8 cellular contexts compared by ENCODE assay signal in genomic region chr17:32875904-32876413, GRCh38. TPM values are rescaled to one million over a fixed set of nuclear protein-coding genes. Genes with fewer than 3 reads are reported as not detected.
DNase-seq lines count a peak whose midpoint lies in the region; ATAC-seq and TF ChIP-seq lines count a peak whose summit lies in the region.

No MANE protein-coding gene starts in this region.

- H4K20me1 ChIP-seq in osteoblast (ENCODE audit: insufficient read depth, low read length) = peaks cover 4% of the 10 kb centered on the region

- peak overlapping the region; percentile 78 for H3K4me2 ChIP-seq in osteoblast (ENCODE audit: insufficient read depth, low read length)

- H3K4me3 ChIP-seq in Panc1 (ENCODE audit: low read depth in 2 of 2, low read length in 2 of 2) (peak overlapping the region; percentile 59 to 67), osteoblast (ENCODE audit: insufficient read depth, low read length) (peak overlapping the region; percentile 87)

- peak overlapping the region; percentile 60 for H2AFZ ChIP-seq in osteoblast (ENCODE audit: low read length)

- H3K9me3 ChIP-seq in Panc1 (ENCODE audit: control insufficient read depth, insufficient read depth, low read depth, low read length) = no peaks in the 10 kb centered on the region
- H3K9me3 ChIP-seq in osteoblast (ENCODE audit: low read depth, low read length) = no peaks in the 10 kb centered on the region

- H3K27ac ChIP-seq in Panc1 (ENCODE audit: low read length) (no peak overlapping the region), osteoblast (ENCODE audit: low read depth, low read length) (no peak overlapping the region)

- DNase-seq in G401 (ENCODE audit: low spot score) (peak; percentile 27), Panc1 (ENCODE audit: low read depth, low spot score) (no peak), erythroblast (lab: John Stamatoyannopoulos, UW) (peak; percentile 47 to 61), osteoblast (ENCODE audit: insufficient read length, low spot score, missing footprints) (peak; percentile 85)
- no peak for DNase-seq in activated effector memory CD4-positive, alpha-beta T cell treated with Interleukin-2 at 50 U/mL for 16 hours
- no peak for DNase-seq in activated CD4-positive, alpha-beta T cell treated with anti-CD3 and anti-CD28 coated beads for 4 hours

- H3K79me2 ChIP-seq in osteoblast (ENCODE audit: insufficient read depth, low read length) = peaks cover 34% of the 10 kb centered on the region

- no TSS peak for BruUV-seq in Panc1 (replicated peaks; lab: Mats Ljungman, UMichigan)

- ATAC-seq in Panc1 = no peak
- ATAC-seq in HG02981 (IDR thresholded peaks at IDR 0.05; ENCODE audit: unreplicated experiment) = no peak
- no peak for ATAC-seq in GM21528 (IDR thresholded peaks at IDR 0.05; ENCODE audit: low FRiP score, unreplicated experiment)

- intact Hi-C loops in Panc1 (cut with micrococcal nuclease; ENCODE audit: unreplicated experiment) = loop anchor here (2.0 kb wide), 1 partner anchor 93 kb away; no protein-coding TSS in a partner anchor

- H3K36me3 ChIP-seq in Panc1 (ENCODE audit: control insufficient read depth, insufficient read depth, low read length) = no peaks in the 10 kb centered on the region
- H3K36me3 ChIP-seq in osteoblast (ENCODE audit: insufficient read depth, low read length) = no peaks in the 10 kb centered on the region

- in situ Hi-C loops in G401 (cut with HindIII; ENCODE audit: low sequenced_read_pairs) (no loop called here), Panc1 (cut with HindIII; ENCODE audit: low pct_unique_long_range_greater_than_20kb, low sequenced_read_pairs) (no loop called here)

- H3K4me1 ChIP-seq in Panc1 (ENCODE audit: control insufficient read depth, insufficient read depth, low read length) = peaks cover 3% of the 10 kb centered on the region; the same call in 1 of the 2 replicates
- H3K4me1 ChIP-seq in osteoblast (ENCODE audit: insufficient read depth, low read length) = peaks cover 32% of the 10 kb centered on the region

- H3K27me3 ChIP-seq in Panc1 (ENCODE audit: control insufficient read depth, insufficient read depth, low read length) = peaks cover 20% of the 10 kb centered on the region
- H3K27me3 ChIP-seq in osteoblast (ENCODE audit: insufficient read depth, low read length) = no peaks in the 10 kb centered on the region

- CTCF ChIA-PET in Panc1 (lab: Charles Lee) = interaction anchor here (2.3 kb wide), 1 partner anchor 92 kb away, joined by 16 read pairs; no protein-coding TSS in a partner anchor

- TF ChIP-seq POLR2A in erythroblast (IDR thresholded peaks at IDR 0.05; ENCODE audit: low read length) = no peak

- TF ChIP-seq CTCF in Panc1 (IDR thresholded peaks at IDR 0.05) (no peak), osteoblast (IDR thresholded peaks at IDR 0.05; ENCODE audit: extremely low read depth, low read depth, low read length) (no peak)

- POLR2A ChIA-PET in Panc1 (lab: Charles Lee) = interaction anchor here (0.6 kb wide), 1 partner anchor 11 kb away, joined by 3 read pairs; no protein-coding TSS in a partner anchor

RNA-seq across cellular contexts. Expression of gene MYO1D, which starts 1.0 kb away (rescaled TPM):
- 0.68 and 3.7 TPM in 2 replicates for total RNA-seq in G401 (2014; rRNA removed; shearing (Covaris generic))
- total RNA-seq in Panc1 (2021; ENCODE audit: unreplicated experiment) = 1.3 TPM
- polyA plus RNA-seq in Panc1 (2012; ENCODE audit: insufficient read length) = 0.87 TPM
- total RNA-seq in osteoblast = 130 and 160 TPM in 2 replicates

RNA-seq across cellular contexts. Expression of gene TMEM98, which starts 52.0 kb away (rescaled TPM):
- 0.07 and 0.74 TPM in 2 replicates for total RNA-seq in G401 (2014; rRNA removed; shearing (Covaris generic))
- total RNA-seq in Panc1 (2021; ENCODE audit: unreplicated experiment) (2.2 TPM), osteoblast (103 and 121 TPM in 2 replicates)
- 1.7 TPM for polyA plus RNA-seq in Panc1 (2012; ENCODE audit: insufficient read length)

Comparison
In these comparisons a context has a peak if more than half of its experiments do, and no peak if none do; other contexts are left out.
1. DNase-seq: peak in G401 (single experiment), erythroblast (2 of 2) and osteoblast (single experiment); none in Panc1 (single experiment), activated effector memory CD4-positive, alpha-beta T cell treated with Interleukin-2 at 50 U/mL for 16 hours (single experiment) and activated CD4-positive, alpha-beta T cell treated with anti-CD3 and anti-CD28 coated beads for 4 hours (0 of 2).
2. RNA of gene MYO1D, which starts 1.0 kb away (total RNA-seq): 130 to 160 TPM in osteoblast; 0.68 to 3.7 TPM in G401 and 1.3 TPM in Panc1 (single experiment); every median in the first group is over 10 times any median in the second.
3. RNA of gene TMEM98, which starts 52.0 kb away (total RNA-seq): 103 to 121 TPM in osteoblast; 2.2 TPM in Panc1 (single experiment) and 0.07 to 0.74 TPM in G401; every median in the first group is over 10 times any median in the second.